ENCODE assay signal across 17 cellular contexts in the genomic region with DNA sequence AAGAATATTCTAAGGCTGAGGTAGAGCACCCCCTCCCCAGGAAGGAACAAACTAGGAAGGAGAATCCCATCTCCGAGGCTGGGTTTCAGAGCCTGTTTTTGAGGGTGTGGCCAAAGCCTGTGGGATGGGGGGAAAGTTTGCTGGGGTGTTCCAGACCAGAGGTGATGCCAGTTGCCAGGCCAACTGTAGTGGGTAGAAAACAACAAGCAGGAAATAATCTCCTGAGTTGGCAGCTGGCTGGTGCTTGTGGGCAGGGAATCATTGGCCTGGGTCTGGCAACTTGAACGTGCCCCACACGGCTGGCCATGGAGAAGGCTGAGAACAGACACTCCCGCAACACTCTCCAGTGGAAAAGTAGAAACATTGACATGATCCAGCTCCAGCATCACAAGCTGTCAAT.
DNase-seq lines count a peak whose midpoint lies in the region; ATAC-seq and TF ChIP-seq lines count a peak whose summit lies in the region.
"Had no signal": no experiment of that assay in that cellular context is flagged by ENCODE, and none has a peak within 500 bp of the region (broad histone marks: within the 10 kb centered on the region; RNA-seq: fewer than 3 reads in every experiment).

No MANE protein-coding gene starts in this region.

- H3K36me3 ChIP-seq in PC-9 (ENCODE audit: low read depth), result peaks cover 11% of the 10 kb centered on the region
- no peaks in the 10 kb centered on the region for H3K36me3 ChIP-seq in mesenchymal stem cell (ENCODE audit: control insufficient read depth in 1 of 2, insufficient read depth in 2 of 2, low read depth in 1 of 2, low read length in 2 of 2)
- no peaks in the 10 kb centered on the region for H3K36me3 ChIP-seq in Peyer's patch

- peaks cover 7% of the 10 kb centered on the region for H3K9me3 Mint-ChIP-seq in natural killer cell treated with Interleukin-12 subunit alpha and Interleukin-12 subunit beta and Interleukin-15 and Interleukin-18, amount 100 ng/mL, for 72 hours
- no peaks in the 10 kb centered on the region for H3K9me3 Mint-ChIP-seq in natural killer cell

- peak overlapping the region; percentile 69 for H4K8ac ChIP-seq in mesenchymal stem cell (ENCODE audit: low read length)

- H3K79me1 ChIP-seq in mesenchymal stem cell (replicated peaks; ENCODE audit: low read length, poor library complexity, severe bottlenecking), result no peaks in the 10 kb centered on the region

- peaks cover 37 to 44% of the 10 kb centered on the region in 2 donors for H3K4me1 Mint-ChIP-seq in natural killer cell treated with Interleukin-12 subunit alpha and Interleukin-12 subunit beta and Interleukin-15 and Interleukin-18, amount 100 ng/mL, for 72 hours (ENCODE audit: low read depth in 2 of 2)
- H3K4me1 Mint-ChIP-seq in natural killer cell, result peaks cover 30 to 43% of the 10 kb centered on the region in 2 donors
- H3K4me1 Mint-ChIP-seq: B cell had no signal

- H2AK5ac ChIP-seq in mesenchymal stem cell (ENCODE audit: low read length, severe bottlenecking), result no peak overlapping the region

- no peaks in the 10 kb centered on the region for H3K27me3 ChIP-seq in PC-9 (ENCODE audit: insufficient read depth, low read depth)
- no peaks in the 10 kb centered on the region for H3K27me3 ChIP-seq in mesenchymal stem cell (ENCODE audit: control insufficient read depth in 1 of 2, insufficient read depth in 1 of 2, low read length in 2 of 2)
- H3K27me3 ChIP-seq in Peyer's patch, result no peaks in the 10 kb centered on the region

- no peak overlapping the region for H2BK15ac ChIP-seq in mesenchymal stem cell (ENCODE audit: low read depth, poor library complexity, severe bottlenecking)

- no peaks in the 10 kb centered on the region for H3K9me2 ChIP-seq in PC-9 (ENCODE audit: insufficient read depth)

- TF ChIP-seq POLR2A in Peyer's patch (IDR thresholded peaks at IDR 0.05), result no peak

- H3K4ac ChIP-seq in mesenchymal stem cell (ENCODE audit: low read depth in 1 of 2, low read length in 2 of 2), result no peak overlapping the region

- 80% methylated on average over 4 of the region's 4 CpGs for WGBS in mesenchymal stem cell

- H2AFZ ChIP-seq in PC-9, result peak overlapping the region; percentile 55; the same call in 1 of the 2 replicates
- H2AFZ ChIP-seq in mesenchymal stem cell (ENCODE audit: low read depth, low read length), result no peak overlapping the region

- TF ChIP-seq CTCF in natural killer cell (IDR thresholded peaks at IDR 0.05) (no peak), PC-9 (conservative IDR thresholded peaks at IDR 0.05) (no peak), Peyer's patch (IDR thresholded peaks at IDR 0.05) (no peak)

- no peak overlapping the region for H3K9ac ChIP-seq in mesenchymal stem cell (ENCODE audit: low read length)
- H3K9ac ChIP-seq: KMS-11 had no signal

- H3K18ac ChIP-seq in mesenchymal stem cell (ENCODE audit: low read depth in 1 of 2, low read length in 2 of 2), result no peak overlapping the region

- peak overlapping the region; percentile 20 to 37 for H3K27ac Mint-ChIP-seq in natural killer cell treated with Interleukin-12 subunit alpha and Interleukin-12 subunit beta and Interleukin-15 and Interleukin-18, amount 100 ng/mL, for 72 hours
- H3K27ac Mint-ChIP-seq in natural killer cell, result peak overlapping the region in 1 of 2 donors; percentile 39
- H3K27ac Mint-ChIP-seq: B cell; CD4-positive, alpha-beta T cell had no signal

- CTCF ChIA-PET in PC-9 (lab: Charles Lee), result no interaction called here

- no peaks in the 10 kb centered on the region for H4K20me1 ChIP-seq in PC-9 (ENCODE audit: insufficient read depth)

- H3K23ac ChIP-seq in mesenchymal stem cell (ENCODE audit: low read length in 2 of 2), result no peak overlapping the region

- no peaks in the 10 kb centered on the region for H3K27me3 Mint-ChIP-seq in natural killer cell treated with Interleukin-12 subunit alpha and Interleukin-12 subunit beta and Interleukin-15 and Interleukin-18, amount 100 ng/mL, for 72 hours
- no peaks in the 10 kb centered on the region for H3K27me3 Mint-ChIP-seq in natural killer cell (ENCODE audit: low read depth in 2 of 2)
- H3K27me3 Mint-ChIP-seq: B cell; CD4-positive, alpha-beta T cell had no signal

- H3K4me3 ChIP-seq in PC-9 (no peak overlapping the region), mesenchymal stem cell (ENCODE audit: insufficient read depth in 1 of 2, low read depth in 1 of 2, low read length in 2 of 2) (no peak overlapping the region), Peyer's patch (no peak overlapping the region)

- BruUV-seq in PC-9 (replicated peaks; lab: Mats Ljungman, UMichigan), result no TSS peak

- intact Hi-C loops in natural killer cell (cut with micrococcal nuclease), result no loop called here
- intact Hi-C loops in PC-9 (cut with micrococcal nuclease; ENCODE audit: unreplicated experiment), result no loop called here

- H2BK12ac ChIP-seq in mesenchymal stem cell (ENCODE audit: low read length in 2 of 2), result peak overlapping the region in 1 of 2 experiments; percentile 50

- no peak overlapping the region for H3K27ac ChIP-seq in PC-9
- no peak overlapping the region for H3K27ac ChIP-seq in mesenchymal stem cell (ENCODE audit: low read length, poor library complexity, severe bottlenecking)
- no peak overlapping the region for H3K27ac ChIP-seq in Peyer's patch
- H3K27ac ChIP-seq: KMS-11 had no signal

- POLR2A ChIA-PET in PC-9 (lab: Charles Lee; ENCODE audit: unreplicated experiment), result no interaction called here

- no peak for DNase-seq in natural killer cell treated with Interleukin-12 subunit alpha and Interleukin-12 subunit beta and Interleukin-15 and Interleukin-18, amount 100 ng/mL, for 72 hours (ENCODE audit: low spot score)
- DNase-seq in natural killer cell (no peak), PC-9 (no peak), mesenchymal stem cell (no peak), Peyer's patch (no peak)
- no peak for DNase-seq in stimulated activated CD4-positive, alpha-beta T cell treated with anti-CD3 and anti-CD28 coated beads, Interleukin-1b, Interleukin-23, amount 100 ng/mL, for 48 hours
- DNase-seq: CD4-positive, alpha-beta T cell; H7; NCI-H1436; NCI-H2029 treated with DMSO at 0.1 percent for 48 hours; NCI-H226; NCI-H748 treated with DMSO at 0.1 percent for 48 hours; SIG-M5 had no signal

- H2BK5ac ChIP-seq in mesenchymal stem cell (ENCODE audit: low read depth, low read length, poor library complexity, severe bottlenecking), result no peak overlapping the region

- peaks cover 13% of the 10 kb centered on the region for H3F3A ChIP-seq in PC-9 (ENCODE audit: insufficient read depth, low read depth)

- H2BK120ac ChIP-seq in mesenchymal stem cell (ENCODE audit: low read depth, low read length), result no peak overlapping the region

- H3K4me2 ChIP-seq in PC-9 (no peak overlapping the region), mesenchymal stem cell (ENCODE audit: low read length, poor library complexity, severe bottlenecking) (no peak overlapping the region)
- H3K4me2 ChIP-seq: KMS-11 had no signal

- no peaks in the 10 kb centered on the region for H3K79me2 ChIP-seq in PC-9 (ENCODE audit: low read depth)

- H3K36me3 Mint-ChIP-seq in natural killer cell treated with Interleukin-12 subunit alpha and Interleukin-12 subunit beta and Interleukin-15 and Interleukin-18, amount 100 ng/mL, for 72 hours, result peaks cover 9% of the 10 kb centered on the region
- peaks cover 2% of the 10 kb centered on the region for H3K36me3 Mint-ChIP-seq in natural killer cell

- no peak overlapping the region for H3K4me3 Mint-ChIP-seq in natural killer cell treated with Interleukin-12 subunit alpha and Interleukin-12 subunit beta and Interleukin-15 and Interleukin-18, amount 100 ng/mL, for 72 hours
- no peak overlapping the region for H3K4me3 Mint-ChIP-seq in natural killer cell
- H3K4me3 Mint-ChIP-seq: B cell; CD4-positive, alpha-beta T cell had no signal

- no peak overlapping the region for H3K14ac ChIP-seq in mesenchymal stem cell (ENCODE audit: low read length in 2 of 2)

- H4K91ac ChIP-seq in mesenchymal stem cell (ENCODE audit: low read length), result peak overlapping the region; percentile 36

- no peak for ATAC-seq in natural killer cell treated with Interleukin-12 subunit alpha and Interleukin-12 subunit beta and Interleukin-15 and Interleukin-18, amount 100 ng/mL, for 72 hours
- no peak for ATAC-seq in natural killer cell
- no peak for ATAC-seq in HG02610 (IDR thresholded peaks at IDR 0.05; ENCODE audit: unreplicated experiment)
- ATAC-seq: HepG2 had no signal

- H3K4me1 ChIP-seq in PC-9 (replicated peaks; ENCODE audit: insufficient read depth), result peaks cover 14% of the 10 kb centered on the region
- peaks cover 5% of the 10 kb centered on the region for H3K4me1 ChIP-seq in mesenchymal stem cell (ENCODE audit: control insufficient read depth, insufficient read depth, low read depth, low read length)
- no peaks in the 10 kb centered on the region for H3K4me1 ChIP-seq in Peyer's patch

- H3K9me3 ChIP-seq in PC-9 (ENCODE audit: insufficient read depth, low read depth) (peaks cover 16% of the 10 kb centered on the region; the same call in 1 of the 2 replicates), mesenchymal stem cell (ENCODE audit: control insufficient read depth, low read length) (no peaks in the 10 kb centered on the region), Peyer's patch (no peaks in the 10 kb centered on the region)
